Comparison of ENCODE assay signal across 9 cellular contexts in genomic region chr17:57935833-57936807, GRCh38. TPM values are rescaled to one million over a fixed set of nuclear protein-coding genes. Genes with fewer than 3 reads are reported as not detected.
DNase-seq lines count a peak whose midpoint lies in the region; ATAC-seq and TF ChIP-seq lines count a peak whose summit lies in the region.
"Had no signal": no experiment of that assay in that cellular context is flagged by ENCODE, and none has a peak within 500 bp of the region (broad histone marks: within the 10 kb centered on the region; RNA-seq: fewer than 3 reads in every experiment).

No MANE protein-coding gene starts in this region.

- ATAC-seq in HG02798 (IDR thresholded peaks at IDR 0.05; ENCODE audit: poor library complexity, unreplicated experiment): no peak
- ATAC-seq in HG03139 (IDR thresholded peaks at IDR 0.05; ENCODE audit: unreplicated experiment): no peak

- peak overlapping the region; percentile 69 to 82 (median 80) for H3K9ac ChIP-seq in skeletal muscle tissue (ENCODE audit: low read depth in 1 of 3, low read length in 3 of 3)

- CTCF ChIA-PET in HEK293 (lab: Yijun Ruan, JAX): interaction anchor here (0.6 to 1.6 kb wide), 4 partner anchors 10 to 293 kb away, joined by 3 to 5 read pairs (median 4); no protein-coding TSS in a partner anchor

- POLR2A ChIA-PET in HEK293 (lab: Yijun Ruan, JAX): interaction anchor here (0.6 to 1.4 kb wide), 4 partner anchors 11 to 49 kb away, joined by 3 to 6 read pairs (median 4); no protein-coding TSS in a partner anchor

- H3K4me1 ChIP-seq in HEK293 (ENCODE audit: control insufficient read depth, insufficient read depth, low read length): peaks cover 30% of the 10 kb centered on the region
- H3K4me1 ChIP-seq in skeletal muscle tissue (ENCODE audit: control insufficient read depth in 3 of 3, insufficient read depth in 3 of 3, low read length in 3 of 3): peaks cover 77 to 80% (median 78%) of the 10 kb centered on the region in 3 donors

- H3K36me3 ChIP-seq in HEK293 (ENCODE audit: control insufficient read depth in 2 of 2, insufficient read depth in 1 of 2, low read length in 2 of 2): no peaks in the 10 kb centered on the region
- no peaks in the 10 kb centered on the region for H3K36me3 ChIP-seq in skeletal muscle tissue (ENCODE audit: control insufficient read depth in 3 of 3, insufficient read depth in 3 of 3, low read length in 3 of 3)

- in situ Hi-C loops in GM13976 (cut with MboI; ENCODE audit: low sequenced_read_pairs, unreplicated experiment): no loop called here

- H3K9me3 ChIP-seq in HEK293 (ENCODE audit: control insufficient read depth, insufficient read depth, low read depth, low read length) (no peaks in the 10 kb centered on the region), skeletal muscle tissue (ENCODE audit: control insufficient read depth in 3 of 3, low read length in 3 of 3) (no peaks in the 10 kb centered on the region)

- DNase-seq in hypothalamus (lab: John Stamatoyannopoulos, UW): peak in 38 of 51 donors; percentile 35 to 89 (median 70)
- no peak for DNase-seq in activated CD4-positive, alpha-beta T cell treated with anti-CD3 and anti-CD28 coated beads for 1 hour
- DNase-seq in GM13976 (ENCODE audit: low spot score): no peak
- DNase-seq: naive B cell had no signal

- no peak overlapping the region for H3K4me3 ChIP-seq in HEK293 (ENCODE audit: low read depth, low read length)
- H3K4me3 ChIP-seq in skeletal muscle tissue (ENCODE audit: low read length in 3 of 3): peak overlapping the region; percentile 23 to 45 (median 38)

- H3K27ac ChIP-seq in HEK293 (ENCODE audit: extremely low read depth, low read depth, low read length) (peak overlapping the region; percentile 37; the same call in 1 of the 2 replicates), angular gyrus (ENCODE audit: low read depth, low read length) (peak overlapping the region; percentile 97), skeletal muscle tissue (ENCODE audit: low read depth, low read length) (peak overlapping the region; percentile 83)

- TF ChIP-seq CTCF in HEK293 (tag by site-specific recombination; IDR thresholded peaks at IDR 0.05) (no peak), GM13976 (IDR thresholded peaks at IDR 0.05; ENCODE audit: borderline replicate concordance, control extremely low read depth, extremely low read depth, insufficient read depth, missing control alignments) (no peak)

- no peaks in the 10 kb centered on the region for H3K27me3 ChIP-seq in skeletal muscle tissue (ENCODE audit: control insufficient read depth in 3 of 3, insufficient read depth in 3 of 3, low read length in 3 of 3)

TF ChIP-seq in HEK293, 187 proteins besides CTCF, POLR2A, EP300 and RAD21 (continues in another document):
- TF ChIP-seq ZNF514 (tag by site-specific recombination; IDR thresholded peaks at IDR 0.05) (no peak), HOXA7 (CRISPR knock-in tag; IDR thresholded peaks at IDR 0.05; ENCODE audit: borderline replicate concordance) (no peak), ZNF48 (tag by site-specific recombination; IDR thresholded peaks at IDR 0.05) (no peak), ZNF664 (tag by site-specific recombination; IDR thresholded peaks at IDR 0.05) (no peak), ZNF830 (tag by site-specific recombination; IDR thresholded peaks at IDR 0.05; ENCODE audit: low read depth) (no peak), HOXC10 (CRISPR knock-in tag; IDR thresholded peaks at IDR 0.05) (no peak), ZNF280D (tag by site-specific recombination; IDR thresholded peaks at IDR 0.05) (no peak), ZNF560 (tag by site-specific recombination; IDR thresholded peaks at IDR 0.05; ENCODE audit: borderline replicate concordance) (no peak), KLF16 (tag by site-specific recombination; IDR thresholded peaks at IDR 0.05) (no peak), ZNF555 (tag by site-specific recombination; conservative IDR thresholded peaks at IDR 0.05) (no peak), ZSCAN5A (tag by site-specific recombination; IDR thresholded peaks at IDR 0.05) (no peak), FEZF1 (tag by site-specific recombination; IDR thresholded peaks at IDR 0.05) (no peak), SP3 (tag by site-specific recombination; IDR thresholded peaks at IDR 0.05) (no peak), ZBTB11 (tag by site-specific recombination; conservative IDR thresholded peaks at IDR 0.05; ENCODE audit: low read depth) (no peak), ZNF521 (tag by site-specific recombination; IDR thresholded peaks at IDR 0.05) (no peak)
- TF ChIP-seq, protein P1, sequence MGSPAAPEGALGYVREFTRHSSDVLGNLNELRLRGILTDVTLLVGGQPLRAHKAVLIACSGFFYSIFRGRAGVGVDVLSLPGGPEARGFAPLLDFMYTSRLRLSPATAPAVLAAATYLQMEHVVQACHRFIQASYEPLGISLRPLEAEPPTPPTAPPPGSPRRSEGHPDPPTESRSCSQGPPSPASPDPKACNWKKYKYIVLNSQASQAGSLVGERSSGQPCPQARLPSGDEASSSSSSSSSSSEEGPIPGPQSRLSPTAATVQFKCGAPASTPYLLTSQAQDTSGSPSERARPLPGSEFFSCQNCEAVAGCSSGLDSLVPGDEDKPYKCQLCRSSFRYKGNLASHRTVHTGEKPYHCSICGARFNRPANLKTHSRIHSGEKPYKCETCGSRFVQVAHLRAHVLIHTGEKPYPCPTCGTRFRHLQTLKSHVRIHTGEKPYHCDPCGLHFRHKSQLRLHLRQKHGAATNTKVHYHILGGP (tag by site-specific recombination; IDR thresholded peaks at IDR 0.05): no peak
- TF ChIP-seq, protein P2, sequence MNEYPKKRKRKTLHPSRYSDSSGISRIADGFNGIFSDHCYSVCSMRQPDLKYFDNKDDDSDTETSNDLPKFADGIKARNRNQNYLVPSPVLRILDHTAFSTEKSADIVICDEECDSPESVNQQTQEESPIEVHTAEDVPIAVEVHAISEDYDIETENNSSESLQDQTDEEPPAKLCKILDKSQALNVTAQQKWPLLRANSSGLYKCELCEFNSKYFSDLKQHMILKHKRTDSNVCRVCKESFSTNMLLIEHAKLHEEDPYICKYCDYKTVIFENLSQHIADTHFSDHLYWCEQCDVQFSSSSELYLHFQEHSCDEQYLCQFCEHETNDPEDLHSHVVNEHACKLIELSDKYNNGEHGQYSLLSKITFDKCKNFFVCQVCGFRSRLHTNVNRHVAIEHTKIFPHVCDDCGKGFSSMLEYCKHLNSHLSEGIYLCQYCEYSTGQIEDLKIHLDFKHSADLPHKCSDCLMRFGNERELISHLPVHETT (tag by site-specific recombination; IDR thresholded peaks at IDR 0.05): no peak

RNA-seq across cellular contexts. Expression of gene CUEDC1, which starts 19.1 kb away (rescaled TPM):
- 10.4 TPM for total RNA-seq in skeletal muscle tissue

RNA-seq across cellular contexts. Expression of gene VEZF1, which starts 51.9 kb away (rescaled TPM):
- 30.3 TPM for total RNA-seq in skeletal muscle tissue

Comparison
In these comparisons a context has a peak if more than half of its experiments do, and no peak if none do; other contexts are left out.
1. H3K27ac ChIP-seq: peak in every context shown above with its lines; median percentile 97 in angular gyrus; 83 in skeletal muscle tissue; 37 in HEK293.
2. DNase-seq: peak in hypothalamus (38 of 51); none in activated CD4-positive, alpha-beta T cell treated with anti-CD3 and anti-CD28 coated beads for 1 hour (single experiment) and GM13976 (single experiment).